15 cellular contexts compared by ENCODE assay signal in the genomic region with DNA sequence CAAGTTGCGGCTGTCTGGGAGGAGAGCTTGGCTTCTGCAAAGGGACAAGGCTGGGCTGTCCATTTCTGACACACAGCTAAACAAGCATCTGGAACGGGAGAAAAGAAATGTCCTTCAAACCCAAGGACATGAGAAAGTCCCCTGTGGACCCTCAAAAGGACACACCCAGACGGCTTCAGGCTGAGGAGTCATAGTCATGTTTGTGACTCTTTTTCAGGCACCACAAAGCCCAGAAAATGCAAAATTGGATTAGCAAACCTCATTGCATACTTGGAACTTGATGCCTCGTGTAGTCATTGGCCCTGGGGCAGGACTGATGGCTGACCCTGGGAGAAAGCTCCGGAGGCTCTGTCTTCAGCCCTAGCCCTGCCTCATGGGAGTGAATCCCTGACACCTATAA. TPM values are rescaled to one million over a fixed set of nuclear protein-coding genes. Genes with fewer than 3 reads are reported as not detected.
DNase-seq lines count a peak whose midpoint lies in the region; ATAC-seq and TF ChIP-seq lines count a peak whose summit lies in the region.
"Had no signal": no experiment of that assay in that cellular context is flagged by ENCODE, and none has a peak within 500 bp of the region (broad histone marks: within the 10 kb centered on the region; RNA-seq: fewer than 3 reads in every experiment).

No MANE protein-coding gene starts in this region.

- DNase-seq in H9, result peak; percentile 24
- peak; percentile 20 for DNase-seq in RWPE2 (ENCODE audit: low spot score)
- DNase-seq in endodermal cell, result peak; percentile 48
- DNase-seq in smooth muscle cell (lab: John Stamatoyannopoulos, UW; ENCODE audit: unreplicated experiment), result no peak
- DNase-seq in DMS53 treated with DMSO at 0.1 percent for 48 hours (lab: John Stamatoyannopoulos, UW; ENCODE audit: unreplicated experiment), result no peak
- DNase-seq: AML-193; CD4-positive, CD25-positive, alpha-beta regulatory T cell; KG1; NCI-H1694; NCI-H226 had no signal

- H3K56ac ChIP-seq in H9 (ENCODE audit: insufficient read length, low read depth, low read length), result no peak overlapping the region

- H3K36me3 Mint-ChIP-seq in H9 (ENCODE audit: insufficient read depth in 1 of 3, low read depth in 3 of 3) (peaks cover 14 to 18% (median 15%) of the 10 kb centered on the region in 3 experiments; a peak in 6 of 7 replicates), endodermal cell (ENCODE audit: low read depth) (peaks cover 35% of the 10 kb centered on the region)
- H3K36me3 Mint-ChIP-seq: CD4-positive, CD25-positive, alpha-beta regulatory T cell had no signal

- no peaks in the 10 kb centered on the region for H3K23me2 ChIP-seq in H9 (ENCODE audit: insufficient read length, low read depth, low read length, poor library complexity, severe bottlenecking)

- no peak overlapping the region for H2BK20ac ChIP-seq in H9 (ENCODE audit: low read depth, low read length, poor library complexity, severe bottlenecking)

- H3K23ac ChIP-seq in H9 (ENCODE audit: insufficient read length, low read depth, low read length), result no peak overlapping the region

- TF ChIP-seq CTCF in H9 (conservative IDR thresholded peaks at IDR 0.05) (no peak), RWPE2 (IDR thresholded peaks at IDR 0.05; ENCODE audit: poor library complexity, severe bottlenecking) (no peak), endodermal cell (conservative IDR thresholded peaks at IDR 0.05) (no peak), smooth muscle cell (IDR thresholded peaks at IDR 0.05; ENCODE audit: borderline replicate concordance, insufficient read depth, poor library complexity, severe bottlenecking) (no peak)

- H3K4me2 ChIP-seq in H9 (ENCODE audit: insufficient read depth, insufficient read length, low read length), result no peak overlapping the region
- H3K4me2 ChIP-seq in smooth muscle cell, result peak overlapping the region; percentile 22
- H3K4me2 ChIP-seq: GM23338 had no signal

- no peak overlapping the region for H4K8ac ChIP-seq in H9 (replicated peaks; ENCODE audit: insufficient read length, low read depth, low read length)

- H3F3A ChIP-seq in smooth muscle cell (ENCODE audit: low read depth), result no peaks in the 10 kb centered on the region

- H3K18ac ChIP-seq in H9 (ENCODE audit: insufficient read length, low read depth, low read length), result no peak overlapping the region

- WGBS in H9 (ENCODE audit: extremely low coverage, insufficient read length, low lambda C conversion rate), result no CpG with 5 or more reads among the region's 5 CpGs
- 89 to 91% methylated on average over 4 to 5 of the region's 5 CpGs for WGBS in endodermal cell (ENCODE audit: insufficient coverage in 1 of 2, insufficient read length in 1 of 2), 2 experiments
- WGBS in smooth muscle cell (ENCODE audit: low lambda C conversion rate), result 44% methylated on average over 5 of the region's 5 CpGs

- no peak overlapping the region for H3K4ac ChIP-seq in H9 (ENCODE audit: low read depth, low read length)

- no peak overlapping the region; the same call in 1 of the 2 replicates for H3K14ac ChIP-seq in H9 (ENCODE audit: insufficient read depth, low read length)

- H3K4me3 Mint-ChIP-seq in H9, result no peak overlapping the region
- H3K4me3 Mint-ChIP-seq in endodermal cell, result no peak overlapping the region
- H3K4me3 Mint-ChIP-seq: CD4-positive, CD25-positive, alpha-beta regulatory T cell; GM23338 had no signal

- no peaks in the 10 kb centered on the region for H4K20me1 ChIP-seq in H9 (ENCODE audit: control insufficient read depth, insufficient read depth, insufficient read length)
- H4K20me1 ChIP-seq in smooth muscle cell (ENCODE audit: low read depth), result no peaks in the 10 kb centered on the region

- H2BK5ac ChIP-seq in H9 (ENCODE audit: insufficient read length, low read length), result no peak overlapping the region

- H4K91ac ChIP-seq in H9 (ENCODE audit: insufficient read length, low read depth, low read length), result no peak overlapping the region

- no peak overlapping the region for H3T11ph ChIP-seq in H9 (ENCODE audit: low read length)

- ATAC-seq in RWPE2 (ENCODE audit: low read depth), result no peak
- ATAC-seq in HG03565 (IDR thresholded peaks at IDR 0.05; ENCODE audit: unreplicated experiment), result no peak
- no peak for ATAC-seq in GM19328 (IDR thresholded peaks at IDR 0.05; ENCODE audit: unreplicated experiment)
- ATAC-seq in GM18868 (IDR thresholded peaks at IDR 0.05; ENCODE audit: unreplicated experiment), result no peak
- ATAC-seq: GM23338, HepG2 had no signal

- no peak overlapping the region for H2BK12ac ChIP-seq in H9 (ENCODE audit: insufficient read length, low read depth, low read length)

- H4K5ac ChIP-seq in H9 (ENCODE audit: insufficient read length, low read depth, low read length), result no peak overlapping the region

- peak overlapping the region in 1 of 3 experiments; percentile 38; a peak in 1 of 7 replicates for H3K27ac Mint-ChIP-seq in H9
- H3K27ac Mint-ChIP-seq in endodermal cell, result peak overlapping the region; percentile 94
- H3K27ac Mint-ChIP-seq: CD4-positive, CD25-positive, alpha-beta regulatory T cell; GM23338 had no signal

- no peak overlapping the region for H2AFZ ChIP-seq in H9 (ENCODE audit: low read length)
- no peak overlapping the region for H2AFZ ChIP-seq in smooth muscle cell (ENCODE audit: low read depth)
- H2AFZ ChIP-seq: GM23338 had no signal

- no peak overlapping the region for H2AK5ac ChIP-seq in H9 (ENCODE audit: insufficient read length, low read length)

- no peaks in the 10 kb centered on the region for H3K27me3 Mint-ChIP-seq in H9 (ENCODE audit: low read depth)
- H3K27me3 Mint-ChIP-seq in endodermal cell (ENCODE audit: insufficient read depth), result no peaks in the 10 kb centered on the region
- H3K27me3 Mint-ChIP-seq: CD4-positive, CD25-positive, alpha-beta regulatory T cell had no signal

- no peaks in the 10 kb centered on the region for H3K27me3 ChIP-seq in H9 (ENCODE audit: insufficient read depth, low read length)
- no peaks in the 10 kb centered on the region for H3K27me3 ChIP-seq in RWPE2 (ENCODE audit: insufficient read depth, poor library complexity, severe bottlenecking)
- no peaks in the 10 kb centered on the region for H3K27me3 ChIP-seq in endodermal cell (ENCODE audit: control insufficient read depth, insufficient read depth, low read length, poor library complexity, severe bottlenecking)
- no peaks in the 10 kb centered on the region for H3K27me3 ChIP-seq in smooth muscle cell (ENCODE audit: low read depth)

- peaks cover 6 to 7% of the 10 kb centered on the region in 2 experiments for H3K9me3 Mint-ChIP-seq in H9
- peaks cover 7% of the 10 kb centered on the region for H3K9me3 Mint-ChIP-seq in endodermal cell

- H2BK15ac ChIP-seq in H9 (ENCODE audit: low read depth, low read length), result no peak overlapping the region

- H3K9me3 ChIP-seq in H9 (ENCODE audit: control insufficient read depth, low read depth, low read length), result no peaks in the 10 kb centered on the region
- no peaks in the 10 kb centered on the region for H3K9me3 ChIP-seq in RWPE2 (ENCODE audit: severe bottlenecking)
- H3K9me3 ChIP-seq in endodermal cell (ENCODE audit: control insufficient read depth, low read length), result peaks cover 6% of the 10 kb centered on the region
- no peaks in the 10 kb centered on the region for H3K9me3 ChIP-seq in smooth muscle cell (replicated peaks; ENCODE audit: low read depth)

- H3K27ac ChIP-seq in H9 (ENCODE audit: insufficient read length, low read depth, low read length) (no peak overlapping the region), RWPE2 (ENCODE audit: poor library complexity, severe bottlenecking) (no peak overlapping the region), endodermal cell (ENCODE audit: low read depth, low read length) (no peak overlapping the region), smooth muscle cell (ENCODE audit: low read depth) (peak overlapping the region; percentile 75)

- H3K4me1 Mint-ChIP-seq in H9, result peaks cover 48 to 56% of the 10 kb centered on the region in 2 experiments
- H3K4me1 Mint-ChIP-seq in endodermal cell, result peaks cover 49% of the 10 kb centered on the region

- H3K36me3 ChIP-seq in RWPE2 (ENCODE audit: low read depth), result no peaks in the 10 kb centered on the region
- peaks cover 28% of the 10 kb centered on the region for H3K36me3 ChIP-seq in endodermal cell (ENCODE audit: control insufficient read depth, insufficient read depth, low read length)
- H3K36me3 ChIP-seq in smooth muscle cell (ENCODE audit: low read depth), result no peaks in the 10 kb centered on the region

- H3K9ac ChIP-seq in H9 (ENCODE audit: extremely low read depth, insufficient read length, low read length) (no peak overlapping the region), endodermal cell (ENCODE audit: extremely low read depth, low read length, poor library complexity, severe bottlenecking) (no peak overlapping the region), smooth muscle cell (ENCODE audit: low read depth) (no peak overlapping the region)

- no peak overlapping the region for H3K4me3 ChIP-seq in RWPE2 (ENCODE audit: severe bottlenecking)
- no peak overlapping the region for H3K4me3 ChIP-seq in endodermal cell (ENCODE audit: low read length)
- H3K4me3 ChIP-seq in smooth muscle cell, result no peak overlapping the region
- H3K4me3 ChIP-seq: GM23338 had no signal

- H3K79me2 ChIP-seq in H9 (ENCODE audit: insufficient read depth, low read length) (peaks cover 6% of the 10 kb centered on the region; the same call in 1 of the 2 replicates), smooth muscle cell (ENCODE audit: low read depth) (no peaks in the 10 kb centered on the region)

- H2BK120ac ChIP-seq in H9 (ENCODE audit: low read depth, low read length, poor library complexity, severe bottlenecking), result no peak overlapping the region

- peaks cover 11% of the 10 kb centered on the region; the same call in 1 of the 2 replicates for H3K4me1 ChIP-seq in H9 (ENCODE audit: insufficient read depth, low read length)
- H3K4me1 ChIP-seq in RWPE2 (ENCODE audit: insufficient read depth, poor library complexity, severe bottlenecking), result no peaks in the 10 kb centered on the region
- H3K4me1 ChIP-seq in endodermal cell (ENCODE audit: control insufficient read depth, insufficient read depth, low read length), result peaks cover 10% of the 10 kb centered on the region
- peaks cover 15% of the 10 kb centered on the region for H3K4me1 ChIP-seq in smooth muscle cell (ENCODE audit: low read depth)

- H3K79me1 ChIP-seq in H9 (ENCODE audit: insufficient read depth, low read depth, low read length, poor library complexity, severe bottlenecking), result peaks cover 2% of the 10 kb centered on the region

RNA-seq across cellular contexts. Expression of a gene that starts 21.5 kb away (rescaled TPM):
- 38.0 and 38.5 TPM in 2 replicates for total RNA-seq in H9 (2021)
- 100 to 1,000 TPM in 1 of 2 donors, 10 to 100 TPM in 1; 66.0 to 105 TPM for total RNA-seq in endodermal cell
- 22.2 TPM for polyA plus RNA-seq in endodermal cell (2013, experiment 1 of 2)
- polyA plus RNA-seq in endodermal cell (2013, experiment 2 of 2), result 27.3 TPM
- total RNA-seq in smooth muscle cell, result 2.1 and 4.4 TPM in 2 replicates
- 2.0 and 4.6 TPM in 2 replicates for polyA plus RNA-seq in smooth muscle cell

Comparison
In these comparisons a context has a peak if more than half of its experiments do, and no peak if none do; other contexts are left out.
1. DNase-seq: peak in H9 (single experiment), RWPE2 (single experiment) and endodermal cell (single experiment); none in smooth muscle cell (single experiment) and DMS53 treated with DMSO at 0.1 percent for 48 hours (single experiment).